26 cellular contexts compared by ENCODE assay signal in the genomic region with DNA sequence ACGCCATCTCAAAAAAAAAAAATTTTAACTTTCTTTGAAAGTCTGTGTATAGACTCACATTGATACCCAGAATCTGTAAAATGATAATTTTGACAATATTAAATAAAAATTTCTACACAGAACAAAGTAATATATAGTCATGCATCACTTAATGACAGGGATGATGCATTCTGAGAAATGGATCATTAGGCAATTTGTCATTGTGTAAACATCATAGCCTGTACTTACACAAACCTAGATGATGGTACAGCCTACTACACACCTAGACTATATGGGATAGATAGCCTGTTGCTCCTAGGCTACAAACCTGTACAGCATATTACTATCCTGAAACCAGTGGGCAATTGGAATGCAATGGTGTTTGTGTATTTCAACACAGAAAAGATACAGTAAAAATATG.
"Had no signal": no experiment of that assay in that cellular context is flagged by ENCODE, and none has a peak within 500 bp of the region (broad histone marks: within the 10 kb centered on the region; RNA-seq: fewer than 3 reads in every experiment).

No MANE protein-coding gene starts in this region.

- DNase-seq: colonic mucosa; cortex of kidney; effector CD8-positive, alpha-beta T cell; effector memory CD8-positive, alpha-beta T cell; endodermal cell; foreskin keratinocyte; heart left ventricle; hypothalamus; immature natural killer cell; islet precursor cell; kidney; kidney glomerular epithelial cell; left cardiac atrium; left lung; left ventricle myocardium superior; lower lobe of right lung; mesenchymal stem cell; mucosa of descending colon; naive B cell had no signal

- H3K27me3 ChIP-seq: colonic mucosa, esophagus muscularis mucosa, foreskin keratinocyte, gastroesophageal sphincter, heart left ventricle, hepatocyte, left lung had no signal

- H3K4me3 ChIP-seq: colonic mucosa, esophagus muscularis mucosa, gastroesophageal sphincter, heart left ventricle, hepatocyte, left lung, lower lobe of right lung, mucosa of descending colon had no signal

- H3K27me3 Mint-ChIP-seq: dendritic cell treated with granulocyte-macrophage colony-stimulating factor and Interleukin-4, amounts not matched to agents 40 ng/mL and 50 ng/mL, for 4 days; effector memory CD8-positive, alpha-beta T cell; naive B cell had no signal

- H3K9me3 ChIP-seq: colonic mucosa, esophagus muscularis mucosa, gastroesophageal sphincter, heart left ventricle, left lung, lower lobe of right lung, mucosa of descending colon had no signal

- H3K4me3 Mint-ChIP-seq: dendritic cell treated with granulocyte-macrophage colony-stimulating factor and Interleukin-4, amounts not matched to agents 40 ng/mL and 50 ng/mL, for 4 days; effector memory CD8-positive, alpha-beta T cell; endodermal cell; immature natural killer cell; mesothelial cell of epicardium; naive B cell had no signal

- H3K4me1 Mint-ChIP-seq: endodermal cell, immature natural killer cell, mesothelial cell of epicardium, naive B cell had no signal

- H3K79me2 ChIP-seq: hepatocyte had no signal

- ATAC-seq: effector memory CD8-positive, alpha-beta T cell; foreskin keratinocyte; gastroesophageal sphincter; heart left ventricle; left cardiac atrium; left lung; left ventricle myocardium superior; lower lobe of right lung; mucosa of descending colon had no signal

- H3K4me2 ChIP-seq: hepatocyte had no signal

- FAIRE-seq: endometrium, frontal cortex, kidney had no signal

- H3K9me3 Mint-ChIP-seq: dendritic cell treated with granulocyte-macrophage colony-stimulating factor and Interleukin-4, amounts not matched to agents 40 ng/mL and 50 ng/mL, for 4 days; effector memory CD8-positive, alpha-beta T cell; endodermal cell; immature natural killer cell; mesothelial cell of epicardium; naive B cell had no signal

- H2AFZ ChIP-seq: hepatocyte had no signal

- H3K27ac ChIP-seq: colonic mucosa, esophagus muscularis mucosa, foreskin keratinocyte, gastroesophageal sphincter, heart left ventricle, hepatocyte, left lung, lower lobe of right lung had no signal

- H3K4me1 ChIP-seq: colonic mucosa, esophagus muscularis mucosa, foreskin keratinocyte, gastroesophageal sphincter, heart left ventricle, left lung, lower lobe of right lung had no signal

- H3K27ac Mint-ChIP-seq: dendritic cell treated with granulocyte-macrophage colony-stimulating factor and Interleukin-4, amounts not matched to agents 40 ng/mL and 50 ng/mL, for 4 days; endodermal cell; mesothelial cell of epicardium; naive B cell had no signal
